ENCODE assay signal across 10 cellular contexts in genomic region chr2:171541202-171541884, GRCh38. TPM values are rescaled to one million over a fixed set of nuclear protein-coding genes. Genes with fewer than 3 reads are reported as not detected.
DNase-seq lines count a peak whose midpoint lies in the region; ATAC-seq and TF ChIP-seq lines count a peak whose summit lies in the region.
"Had no signal": no experiment of that assay in that cellular context is flagged by ENCODE, and none has a peak within 500 bp of the region (broad histone marks: within the 10 kb centered on the region; RNA-seq: fewer than 3 reads in every experiment).

No MANE protein-coding gene starts in this region.

- no peak overlapping the region for H3K27ac Mint-ChIP-seq in mesothelial cell of epicardium
- H3K27ac Mint-ChIP-seq in CD8-positive, alpha-beta T cell = no peak overlapping the region

- H3K27me3 ChIP-seq in CD8-positive, alpha-beta T cell (ENCODE audit: insufficient read depth, low read length) = no peaks in the 10 kb centered on the region

- H3K27ac ChIP-seq in CD8-positive, alpha-beta T cell (ENCODE audit: low read depth, low read length) = no peak overlapping the region

- peaks cover 9% of the 10 kb centered on the region for H3K36me3 Mint-ChIP-seq in mesothelial cell of epicardium
- H3K36me3 Mint-ChIP-seq in CD8-positive, alpha-beta T cell = no peaks in the 10 kb centered on the region

- POLR2A ChIA-PET in CD8-positive, alpha-beta T cell (lab: Charles Lee) = no interaction called here

- no peaks in the 10 kb centered on the region for H3K4me1 ChIP-seq in CD8-positive, alpha-beta T cell (ENCODE audit: insufficient read depth, low read length)
- H3K4me1 ChIP-seq: HAP-1 had no signal

- H3K4me3 Mint-ChIP-seq in mesothelial cell of epicardium = no peak overlapping the region
- H3K4me3 Mint-ChIP-seq in CD8-positive, alpha-beta T cell = no peak overlapping the region

- DNase-seq in NCI-H1417 (lab: John Stamatoyannopoulos, UW) = peak in 2 of 3 experiments; percentile 0 to 67
- no peak for DNase-seq in NCI-H1417 treated with DMSO at 0.1 percent for 48 hours (lab: John Stamatoyannopoulos, UW)
- peak; percentile 63 for DNase-seq in KBM-7
- DNase-seq in mesothelial cell of epicardium (ENCODE audit: low spot score in 2 of 2, unreplicated experiment in 2 of 2) = no peak
- no peak for DNase-seq in CD8-positive, alpha-beta T cell
- no peak for DNase-seq in COLO829 (ENCODE audit: low spot score)
- DNase-seq: activated effector memory CD4-positive, alpha-beta T cell treated with Interleukin-2 at 50 U/mL for 16 hours had no signal

- no peaks in the 10 kb centered on the region for H3K36me3 ChIP-seq in CD8-positive, alpha-beta T cell (ENCODE audit: insufficient read depth, low read length)
- H3K36me3 ChIP-seq: HAP-1 had no signal

- intact Hi-C loops in CD8-positive, alpha-beta T cell (cut with DNase I, micrococcal nuclease) = no loop called here

- 0 out of 2 replicates have a peak, but pooled peaks have one; percentile 27 for TF ChIP-seq CTCF in WI38 (IDR thresholded peaks at IDR 0.05; ENCODE audit: low read depth, low read length)
- peak; percentile 30 for TF ChIP-seq CTCF in mesothelial cell of epicardium (IDR thresholded peaks at IDR 0.05; ENCODE audit: unreplicated experiment)
- no peak for TF ChIP-seq CTCF in CD8-positive, alpha-beta T cell (IDR thresholded peaks at IDR 0.05)

- no peaks in the 10 kb centered on the region for H3K27me3 Mint-ChIP-seq in mesothelial cell of epicardium (ENCODE audit: low read depth)
- peaks cover 13% of the 10 kb centered on the region for H3K27me3 Mint-ChIP-seq in CD8-positive, alpha-beta T cell (ENCODE audit: low read depth)

- CTCF ChIA-PET in CD8-positive, alpha-beta T cell (lab: Charles Lee) = no interaction called here

- in situ Hi-C loops in KBM-7 (cut with MboI; ENCODE audit: low pct_unique_long_range_greater_than_20kb, low sequenced_read_pairs) = no loop called here

- H3K9me3 Mint-ChIP-seq in mesothelial cell of epicardium = no peaks in the 10 kb centered on the region
- H3K9me3 Mint-ChIP-seq in CD8-positive, alpha-beta T cell = no peaks in the 10 kb centered on the region

- no peaks in the 10 kb centered on the region for H3K4me1 Mint-ChIP-seq in mesothelial cell of epicardium
- H3K4me1 Mint-ChIP-seq in CD8-positive, alpha-beta T cell (ENCODE audit: low read depth) = no peaks in the 10 kb centered on the region

- H3K9me3 ChIP-seq in CD8-positive, alpha-beta T cell (ENCODE audit: low read length) = no peaks in the 10 kb centered on the region
- H3K9me3 ChIP-seq: HAP-1 had no signal

- ATAC-seq in CD8-positive, alpha-beta T cell = no peak
- no peak for ATAC-seq in HG02763 (IDR thresholded peaks at IDR 0.05; ENCODE audit: unreplicated experiment)

- H3K4me3 ChIP-seq in WI38 (ENCODE audit: low read depth, low read length) = no peak overlapping the region
- H3K4me3 ChIP-seq in CD8-positive, alpha-beta T cell (ENCODE audit: low read depth, low read length) = no peak overlapping the region
- H3K4me3 ChIP-seq: HAP-1 had no signal

RNA-seq across cellular contexts. Expression of gene CYBRD1, which starts 19.1 kb away (rescaled TPM):
- total RNA-seq in mesothelial cell of epicardium = 44.6 to 47.7 TPM (median 46.7 TPM) in 3 replicates
- total RNA-seq in CD8-positive, alpha-beta T cell = under 1 TPM in 1 of 2 experiments, not detected in 1; 0.17 TPM

Comparison
In these comparisons a context has a peak if more than half of its experiments do, and no peak if none do; other contexts are left out.
1. DNase-seq: peak in NCI-H1417 (2 of 3) and KBM-7 (single experiment); none in NCI-H1417 treated with DMSO at 0.1 percent for 48 hours (single experiment), mesothelial cell of epicardium (0 of 2), CD8-positive, alpha-beta T cell (0 of 7) and COLO829 (single experiment).
2. RNA of gene CYBRD1, which starts 19.1 kb away (total RNA-seq): 44.6 to 47.7 TPM in mesothelial cell of epicardium; 0.17 TPM in CD8-positive, alpha-beta T cell; every median in the first group is over 10 times any median in the second.